Comparison of ENCODE assay signal across 8 cellular contexts in the genomic region with DNA sequence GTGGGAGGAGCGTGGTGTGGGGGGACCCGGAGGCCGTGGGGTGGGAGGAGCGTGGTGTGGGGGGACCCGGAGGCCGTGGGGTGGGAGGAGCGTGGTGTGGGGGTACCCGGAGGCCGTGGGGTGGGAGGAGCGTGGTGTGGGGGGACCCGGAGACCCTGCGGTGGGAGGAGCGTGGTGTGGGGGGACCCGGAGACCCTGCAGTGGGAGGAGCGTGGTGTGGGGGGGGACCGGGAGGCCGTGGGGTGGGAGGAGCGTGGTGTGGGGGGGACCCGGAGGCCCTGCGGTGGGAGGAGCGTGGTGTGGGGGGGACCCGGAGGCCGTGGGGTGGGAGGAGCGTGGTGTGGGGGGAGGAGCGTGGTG.
A peak's percentile ranks its signal among the peaks of the same experiment; 100 is the strongest.
DNase-seq lines count a peak whose midpoint lies in the region; ATAC-seq and TF ChIP-seq lines count a peak whose summit lies in the region.
"Not testable (repeated sequence)": the region's sequence is repeated elsewhere in the genome, so short reads cannot be mapped to it uniquely, and the experiment has no call there.

No MANE protein-coding gene starts in this region.

- not testable (repeated sequence) for H3K4me3 Mint-ChIP-seq in H9; activated CD4-positive, alpha-beta memory T cell treated with anti-CD3 and anti-CD28 coated beads, Interleukin-2, amount 10 ng/mL, durations not matched to agents 7 days and 5 days; activated naive CD8-positive, alpha-beta T cell treated with anti-CD3 and anti-CD28 coated beads, Interleukin-2, amount 10 ng/mL, durations not matched to agents 7 days and 5 days; endothelial cell (ENCODE audit: unreplicated experiment)
- H3K4me3 Mint-ChIP-seq in stimulated activated effector memory CD8-positive, alpha-beta T cell treated with anti-CD3 and anti-CD28 coated beads, Interleukin-12 subunit alpha, Interleukin-12 subunit beta, amount 100 ng/mL, for 72 hours: peak overlapping the region; percentile 81

- H3K4me1 ChIP-seq in H9 (ENCODE audit: insufficient read depth, low read length); osteoblast (ENCODE audit: insufficient read depth, low read length); uterus: not testable (repeated sequence)

- not testable (repeated sequence) for H3K4me2 ChIP-seq in H9 (ENCODE audit: insufficient read depth, insufficient read length, low read length); osteoblast (ENCODE audit: insufficient read depth, low read length)

- not testable (repeated sequence) for H2BK12ac ChIP-seq in H9 (ENCODE audit: insufficient read length, low read depth, low read length)

- not testable (repeated sequence) for H3K23ac ChIP-seq in H9 (ENCODE audit: insufficient read length, low read depth, low read length)

- POLR2A ChIA-PET in activated CD4-positive, alpha-beta memory T cell treated with anti-CD3 and anti-CD28 coated beads, Interleukin-2, amount 10 ng/mL, durations not matched to agents 7 days and 5 days (lab: Charles Lee): interaction anchor here (0.7 to 3.2 kb wide), 5 partner anchors 9 to 465 kb away, joined by 3 to 30 read pairs (median 4); partner anchors contain the start of genes FAM120B and PSMB1
- POLR2A ChIA-PET in activated naive CD8-positive, alpha-beta T cell treated with anti-CD3 and anti-CD28 coated beads, Interleukin-2, amount 10 ng/mL, durations not matched to agents 7 days and 5 days (lab: Charles Lee): interaction anchor here (0.6 to 3.5 kb wide), 12 partner anchors 10 to 385 kb away, joined by 3 to 103 read pairs (median 5); partner anchors contain the start of genes C6orf120, DLL1 and WDR27

- not testable (repeated sequence) for H4K5ac ChIP-seq in H9 (ENCODE audit: insufficient read length, low read depth, low read length)

- H3K27ac Mint-ChIP-seq in H9; activated CD4-positive, alpha-beta memory T cell treated with anti-CD3 and anti-CD28 coated beads, Interleukin-2, amount 10 ng/mL, durations not matched to agents 7 days and 5 days; activated naive CD8-positive, alpha-beta T cell treated with anti-CD3 and anti-CD28 coated beads, Interleukin-2, amount 10 ng/mL, durations not matched to agents 7 days and 5 days; endothelial cell (ENCODE audit: unreplicated experiment): not testable (repeated sequence)
- peak overlapping the region; percentile 98 for H3K27ac Mint-ChIP-seq in stimulated activated effector memory CD8-positive, alpha-beta T cell treated with anti-CD3 and anti-CD28 coated beads, Interleukin-12 subunit alpha, Interleukin-12 subunit beta, amount 100 ng/mL, for 72 hours

- not testable (repeated sequence) for H3K56ac ChIP-seq in H9 (ENCODE audit: insufficient read length, low read depth, low read length)

- not testable (repeated sequence) for H3K4me3 ChIP-seq in osteoblast (ENCODE audit: insufficient read depth, low read length); uterus

- H4K91ac ChIP-seq in H9 (ENCODE audit: insufficient read length, low read depth, low read length): not testable (repeated sequence)

- H3K9me3 Mint-ChIP-seq in H9; activated CD4-positive, alpha-beta memory T cell treated with anti-CD3 and anti-CD28 coated beads, Interleukin-2, amount 10 ng/mL, durations not matched to agents 7 days and 5 days; activated naive CD8-positive, alpha-beta T cell treated with anti-CD3 and anti-CD28 coated beads, Interleukin-2, amount 10 ng/mL, durations not matched to agents 7 days and 5 days; endothelial cell (ENCODE audit: unreplicated experiment); stimulated activated effector memory CD8-positive, alpha-beta T cell treated with anti-CD3 and anti-CD28 coated beads, Interleukin-12 subunit alpha, Interleukin-12 subunit beta, amount 100 ng/mL, for 72 hours: not testable (repeated sequence)

- H3K4me1 Mint-ChIP-seq in H9; endothelial cell (ENCODE audit: unreplicated experiment): not testable (repeated sequence)
- peaks cover 44% of the 10 kb centered on the region for H3K4me1 Mint-ChIP-seq in activated CD4-positive, alpha-beta memory T cell treated with anti-CD3 and anti-CD28 coated beads, Interleukin-2, amount 10 ng/mL, durations not matched to agents 7 days and 5 days
- peaks cover 38% of the 10 kb centered on the region for H3K4me1 Mint-ChIP-seq in activated naive CD8-positive, alpha-beta T cell treated with anti-CD3 and anti-CD28 coated beads, Interleukin-2, amount 10 ng/mL, durations not matched to agents 7 days and 5 days
- peaks cover 60% of the 10 kb centered on the region for H3K4me1 Mint-ChIP-seq in stimulated activated effector memory CD8-positive, alpha-beta T cell treated with anti-CD3 and anti-CD28 coated beads, Interleukin-12 subunit alpha, Interleukin-12 subunit beta, amount 100 ng/mL, for 72 hours

- not testable (repeated sequence) for H3K27me3 ChIP-seq in H9 (ENCODE audit: insufficient read depth, low read length); osteoblast (ENCODE audit: insufficient read depth, low read length); uterus

- not testable (repeated sequence) for H2BK5ac ChIP-seq in H9 (ENCODE audit: insufficient read length, low read length)

- not testable (repeated sequence) for H2BK20ac ChIP-seq in H9 (ENCODE audit: low read depth, low read length, poor library complexity, severe bottlenecking)

- H2AFZ ChIP-seq in H9 (ENCODE audit: low read length); osteoblast (ENCODE audit: low read length): not testable (repeated sequence)

- H4K20me1 ChIP-seq in H9 (ENCODE audit: control insufficient read depth, insufficient read depth, insufficient read length); osteoblast (ENCODE audit: insufficient read depth, low read length): not testable (repeated sequence)

- H3K36me3 Mint-ChIP-seq in H9 (ENCODE audit: insufficient read depth in 1 of 3, low read depth in 3 of 3); activated CD4-positive, alpha-beta memory T cell treated with anti-CD3 and anti-CD28 coated beads, Interleukin-2, amount 10 ng/mL, durations not matched to agents 7 days and 5 days (ENCODE audit: low read depth); activated naive CD8-positive, alpha-beta T cell treated with anti-CD3 and anti-CD28 coated beads, Interleukin-2, amount 10 ng/mL, durations not matched to agents 7 days and 5 days; endothelial cell (ENCODE audit: low read depth, unreplicated experiment): not testable (repeated sequence)
- H3K36me3 Mint-ChIP-seq in stimulated activated effector memory CD8-positive, alpha-beta T cell treated with anti-CD3 and anti-CD28 coated beads, Interleukin-12 subunit alpha, Interleukin-12 subunit beta, amount 100 ng/mL, for 72 hours: peaks cover 36% of the 10 kb centered on the region

- not testable (repeated sequence) for H3K27ac ChIP-seq in H9 (ENCODE audit: insufficient read length, low read depth, low read length); osteoblast (ENCODE audit: low read depth, low read length); uterus

- H3K79me2 ChIP-seq in H9 (ENCODE audit: insufficient read depth, low read length); osteoblast (ENCODE audit: insufficient read depth, low read length): not testable (repeated sequence)

- not testable (repeated sequence) for H3K9ac ChIP-seq in H9 (ENCODE audit: extremely low read depth, insufficient read length, low read length)

- no CpG with 5 or more reads among the region's 25 CpGs for WGBS in H9 (ENCODE audit: extremely low coverage, insufficient read length, low lambda C conversion rate)

- H3T11ph ChIP-seq in H9 (ENCODE audit: low read length): not testable (repeated sequence)

- intact Hi-C loops in uterus (cut with DNase I; ENCODE audit: low total_unique reads): not testable (repeated sequence)

- H3K79me1 ChIP-seq in H9 (ENCODE audit: insufficient read depth, low read depth, low read length, poor library complexity, severe bottlenecking): not testable (repeated sequence)

- CTCF ChIA-PET in activated CD4-positive, alpha-beta memory T cell treated with anti-CD3 and anti-CD28 coated beads, Interleukin-2, amount 10 ng/mL, durations not matched to agents 7 days and 5 days (lab: Charles Lee): interaction anchor here (1.4 kb wide), 1 partner anchor 60 kb away, joined by 7 read pairs; no protein-coding TSS in a partner anchor

- H3K36me3 ChIP-seq in osteoblast (ENCODE audit: insufficient read depth, low read length); uterus: not testable (repeated sequence)

- not testable (repeated sequence) for H3K18ac ChIP-seq in H9 (ENCODE audit: insufficient read length, low read depth, low read length)

- H3K27me3 Mint-ChIP-seq in H9 (ENCODE audit: low read depth); activated CD4-positive, alpha-beta memory T cell treated with anti-CD3 and anti-CD28 coated beads, Interleukin-2, amount 10 ng/mL, durations not matched to agents 7 days and 5 days; activated naive CD8-positive, alpha-beta T cell treated with anti-CD3 and anti-CD28 coated beads, Interleukin-2, amount 10 ng/mL, durations not matched to agents 7 days and 5 days; endothelial cell (ENCODE audit: unreplicated experiment): not testable (repeated sequence)

- H3K4ac ChIP-seq in H9 (ENCODE audit: low read depth, low read length): not testable (repeated sequence)

- H3K14ac ChIP-seq in H9 (ENCODE audit: insufficient read depth, low read length): not testable (repeated sequence)

- not testable (repeated sequence) for H2AK5ac ChIP-seq in H9 (ENCODE audit: insufficient read length, low read length)

- not testable (repeated sequence) for H3K9me3 ChIP-seq in H9 (ENCODE audit: control insufficient read depth, low read depth, low read length); osteoblast (ENCODE audit: low read depth, low read length); uterus

- peak; percentile 23 for DNase-seq in H9
- peak; percentile 19 for DNase-seq in activated CD4-positive, alpha-beta memory T cell treated with anti-CD3 and anti-CD28 coated beads, Interleukin-2, amount 10 ng/mL, durations not matched to agents 7 days and 5 days
- DNase-seq in activated naive CD8-positive, alpha-beta T cell treated with anti-CD3 and anti-CD28 coated beads, Interleukin-2, amount 10 ng/mL, durations not matched to agents 7 days and 5 days: peak; percentile 29
- peak; percentile 43 for DNase-seq in endothelial cell (ENCODE audit: low spot score)
- peak; percentile 36 for DNase-seq in islet precursor cell
- DNase-seq in osteoblast (ENCODE audit: insufficient read length, low spot score, missing footprints): peak; percentile 15
- not testable (repeated sequence) for DNase-seq in stimulated activated effector memory CD8-positive, alpha-beta T cell treated with anti-CD3 and anti-CD28 coated beads, Interleukin-12 subunit alpha, Interleukin-12 subunit beta, amount 100 ng/mL, for 72 hours (ENCODE audit: low spot score in 2 of 2)
- DNase-seq in uterus: peak; percentile 7 to 14

- H3K23me2 ChIP-seq in H9 (ENCODE audit: insufficient read length, low read depth, low read length, poor library complexity, severe bottlenecking): not testable (repeated sequence)

- H2BK120ac ChIP-seq in H9 (ENCODE audit: low read depth, low read length, poor library complexity, severe bottlenecking): not testable (repeated sequence)

- not testable (repeated sequence) for TF ChIP-seq POLR2A in uterus (IDR thresholded peaks at IDR 0.05)

- TF ChIP-seq CTCF in H9 (conservative IDR thresholded peaks at IDR 0.05); endothelial cell (IDR thresholded peaks at IDR 0.05; ENCODE audit: unreplicated experiment); osteoblast (IDR thresholded peaks at IDR 0.05; ENCODE audit: extremely low read depth, low read depth, low read length); uterus (IDR thresholded peaks at IDR 0.05): not testable (repeated sequence)

- H4K8ac ChIP-seq in H9 (replicated peaks; ENCODE audit: insufficient read length, low read depth, low read length): not testable (repeated sequence)

- not testable (repeated sequence) for ATAC-seq in activated naive CD8-positive, alpha-beta T cell treated with anti-CD3 and anti-CD28 coated beads, Interleukin-2, amount 10 ng/mL, durations not matched to agents 7 days and 5 days (ENCODE audit: low read depth); stimulated activated effector memory CD8-positive, alpha-beta T cell treated with anti-CD3 and anti-CD28 coated beads, Interleukin-12 subunit alpha, Interleukin-12 subunit beta, amount 100 ng/mL, for 72 hours

- H2BK15ac ChIP-seq in H9 (ENCODE audit: low read depth, low read length): not testable (repeated sequence)
